ENCODE assay signal across 18 cellular contexts in genomic region chr3:13086594-13086993, GRCh38. TPM values are rescaled to one million over a fixed set of nuclear protein-coding genes. Genes with fewer than 3 reads are reported as not detected.
DNase-seq lines count a peak whose midpoint lies in the region; ATAC-seq and TF ChIP-seq lines count a peak whose summit lies in the region.
"Had no signal": no experiment of that assay in that cellular context is flagged by ENCODE, and none has a peak within 500 bp of the region (broad histone marks: within the 10 kb centered on the region; RNA-seq: fewer than 3 reads in every experiment).

No MANE protein-coding gene starts in this region.

- H3K36me3 Mint-ChIP-seq in activated B cell treated with CpG ODN at 0.5 μM for 24 hours (ENCODE audit: low read depth) = no peaks in the 10 kb centered on the region
- no peaks in the 10 kb centered on the region for H3K36me3 Mint-ChIP-seq in natural killer cell treated with Interleukin-12 subunit alpha and Interleukin-12 subunit beta and Interleukin-15 and Interleukin-18, amount 100 ng/mL, for 72 hours
- H3K36me3 Mint-ChIP-seq: T-cell had no signal

- CTCF ChIA-PET in activated B cell treated with CpG ODN at 0.5 μM for 24 hours (lab: Charles Lee) = interaction anchor here (1.0 kb wide), 1 partner anchor 101 kb away, joined by 3 read pairs; no protein-coding TSS in a partner anchor

- ATAC-seq in activated B cell treated with CpG ODN at 0.5 μM for 24 hours (ENCODE audit: low read depth) (no peak), GM21786 (IDR thresholded peaks at IDR 0.05; ENCODE audit: unreplicated experiment) (no peak), HG03039 (IDR thresholded peaks at IDR 0.05; ENCODE audit: unreplicated experiment) (no peak)
- no peak for ATAC-seq in natural killer cell treated with Interleukin-12 subunit alpha and Interleukin-12 subunit beta and Interleukin-15 and Interleukin-18, amount 100 ng/mL, for 72 hours
- ATAC-seq: activated T-helper 17 cell treated with anti-CD3 and anti-CD28 coated beads, Interleukin-2, amount 50 U/mL, for 72 hours; T-cell had no signal

- peaks cover 93% of the 10 kb centered on the region for H3K4me1 Mint-ChIP-seq in activated B cell treated with CpG ODN at 0.5 μM for 24 hours
- peaks cover 9 to 16% of the 10 kb centered on the region in 2 donors for H3K4me1 Mint-ChIP-seq in natural killer cell treated with Interleukin-12 subunit alpha and Interleukin-12 subunit beta and Interleukin-15 and Interleukin-18, amount 100 ng/mL, for 72 hours (ENCODE audit: low read depth in 2 of 2)
- H3K4me1 Mint-ChIP-seq: activated T-helper 17 cell treated with anti-CD3 and anti-CD28 coated beads, Interleukin-2, amount 50 U/mL, for 72 hours had no signal

- H3K27me3 Mint-ChIP-seq in activated B cell treated with CpG ODN at 0.5 μM for 24 hours = no peaks in the 10 kb centered on the region
- no peaks in the 10 kb centered on the region for H3K27me3 Mint-ChIP-seq in natural killer cell treated with Interleukin-12 subunit alpha and Interleukin-12 subunit beta and Interleukin-15 and Interleukin-18, amount 100 ng/mL, for 72 hours
- H3K27me3 Mint-ChIP-seq: activated T-helper 17 cell treated with anti-CD3 and anti-CD28 coated beads, Interleukin-2, amount 50 U/mL, for 72 hours; T-cell had no signal

- no peak for TF ChIP-seq CTCF in activated B cell treated with CpG ODN at 0.5 μM for 24 hours (IDR thresholded peaks at IDR 0.05)

- POLR2A ChIA-PET in activated B cell treated with CpG ODN at 0.5 μM for 24 hours (lab: Charles Lee) = interaction anchor here (0.9 to 10.0 kb wide), 10 partner anchors 13 to 328 kb away, joined by 3 to 291 read pairs (median 7); partner anchors contain the start of gene IQSEC1

- H3K27ac Mint-ChIP-seq in activated B cell treated with CpG ODN at 0.5 μM for 24 hours = peak overlapping the region; percentile 92
- peak overlapping the region; percentile 28 to 29 for H3K27ac Mint-ChIP-seq in natural killer cell treated with Interleukin-12 subunit alpha and Interleukin-12 subunit beta and Interleukin-15 and Interleukin-18, amount 100 ng/mL, for 72 hours
- H3K27ac Mint-ChIP-seq: activated T-helper 17 cell treated with anti-CD3 and anti-CD28 coated beads, Interleukin-2, amount 50 U/mL, for 72 hours; T-cell had no signal

- H3K4me3 Mint-ChIP-seq in activated B cell treated with CpG ODN at 0.5 μM for 24 hours = peak overlapping the region; percentile 71
- H3K4me3 Mint-ChIP-seq in natural killer cell treated with Interleukin-12 subunit alpha and Interleukin-12 subunit beta and Interleukin-15 and Interleukin-18, amount 100 ng/mL, for 72 hours = no peak overlapping the region
- H3K4me3 Mint-ChIP-seq: activated T-helper 17 cell treated with anti-CD3 and anti-CD28 coated beads, Interleukin-2, amount 50 U/mL, for 72 hours; T-cell had no signal

- intact Hi-C loops in activated B cell treated with CpG ODN at 0.5 μM for 24 hours (cut with micrococcal nuclease) = no loop called here

- H3K9me3 Mint-ChIP-seq in activated B cell treated with CpG ODN at 0.5 μM for 24 hours = no peaks in the 10 kb centered on the region
- no peaks in the 10 kb centered on the region for H3K9me3 Mint-ChIP-seq in natural killer cell treated with Interleukin-12 subunit alpha and Interleukin-12 subunit beta and Interleukin-15 and Interleukin-18, amount 100 ng/mL, for 72 hours
- H3K9me3 Mint-ChIP-seq: activated T-helper 17 cell treated with anti-CD3 and anti-CD28 coated beads, Interleukin-2, amount 50 U/mL, for 72 hours; T-cell had no signal

- DNase-seq in NOMO-1 (lab: John Stamatoyannopoulos, UW; ENCODE audit: unreplicated experiment in 2 of 2) = peak; percentile 11 to 29
- DNase-seq in NOMO-1 treated with dmso at 0.1 percent for 144 hours (lab: John Stamatoyannopoulos, UW; ENCODE audit: unreplicated experiment) = no peak
- DNase-seq in Kasumi-1 (lab: John Stamatoyannopoulos, UW) = peak; percentile 5 to 19
- no peak for DNase-seq in activated B cell treated with CpG ODN at 0.5 μM for 24 hours
- DNase-seq in natural killer cell treated with Interleukin-12 subunit alpha and Interleukin-12 subunit beta and Interleukin-15 and Interleukin-18, amount 100 ng/mL, for 72 hours (ENCODE audit: low spot score) = no peak
- DNase-seq in dedifferentiated amniotic fluid mesenchymal stem cell (ENCODE audit: extremely low spot score) = no peak
- DNase-seq: activated CD4-positive, alpha-beta T cell treated with anti-CD3 and anti-CD28 coated beads for 48 hours; brain microvascular endothelial cell; colonic mucosa; GM23248; Karpas-422; NCI-H446 treated with DMSO at 0.1 percent for 48 hours; SHP77 treated with DMSO at 0.1 percent for 48 hours; T-cell; uterus had no signal

RNA-seq across cellular contexts. Expression of gene IQSEC1, which starts 13.4 kb away (rescaled TPM):
- 260 and 296 TPM in 2 replicates for total RNA-seq in activated B cell treated with CpG ODN at 0.5 μM for 24 hours
- 10 to 100 TPM; 93.7 to 95.8 TPM for total RNA-seq in natural killer cell treated with Interleukin-12 subunit alpha and Interleukin-12 subunit beta and Interleukin-15 and Interleukin-18, amount 100 ng/mL, for 72 hours

Comparison
In these comparisons a context has a peak if more than half of its experiments do, and no peak if none do; other contexts are left out.
1. DNase-seq: peak in NOMO-1 (2 of 2) and Kasumi-1 (2 of 2); none in NOMO-1 treated with dmso at 0.1 percent for 144 hours (single experiment), activated B cell treated with CpG ODN at 0.5 μM for 24 hours (single experiment), natural killer cell treated with Interleukin-12 subunit alpha and Interleukin-12 subunit beta and Interleukin-15 and Interleukin-18, amount 100 ng/mL, for 72 hours (single experiment) and dedifferentiated amniotic fluid mesenchymal stem cell (single experiment).